ENCODE assay signal across 9 cellular contexts in the genomic region with DNA sequence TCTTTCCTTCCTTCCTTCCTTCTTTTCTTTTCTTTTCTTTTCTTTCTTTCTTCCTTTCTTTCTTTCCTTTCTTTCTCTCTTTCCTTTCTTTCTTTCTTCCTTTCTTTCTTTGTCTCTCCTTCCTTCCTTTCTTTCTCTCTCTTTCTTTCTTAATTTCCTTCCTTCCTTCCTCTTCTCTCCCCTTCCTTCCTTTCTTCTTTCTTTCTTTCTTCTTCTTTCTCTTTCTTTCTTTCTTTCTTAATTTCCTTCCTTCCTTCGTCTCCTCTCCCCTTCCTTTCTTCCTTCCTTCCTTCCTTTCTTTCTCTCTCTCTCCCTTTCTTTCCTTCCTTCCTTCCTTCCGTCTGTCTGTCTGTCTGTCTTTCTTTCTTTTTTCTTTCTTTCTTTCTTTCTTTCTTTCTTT.
"Had no signal": no experiment of that assay in that cellular context is flagged by ENCODE, and none has a peak within 500 bp of the region (broad histone marks: within the 10 kb centered on the region; RNA-seq: fewer than 3 reads in every experiment).

No MANE protein-coding gene starts in this region.

- H3K27ac Mint-ChIP-seq: GM23338, H9, HFFc6 had no signal

- H3K4me3 ChIP-seq: GM23338 had no signal

- H3K4me3 Mint-ChIP-seq: GM23338, H9, HFFc6 had no signal

- H3K27ac ChIP-seq: HL-60 had no signal

- ATAC-seq: GM23338 had no signal

- H3K4me2 ChIP-seq: GM23338 had no signal

- DNase-seq: H9, HCEC 1CT, HFFc6, IMR-90, KBM-7 had no signal

- H2AFZ ChIP-seq: GM23338 had no signal

- FAIRE-seq: H1, H54 had no signal

- H3K9me3 Mint-ChIP-seq: GM23338, H9, HFFc6 had no signal
